Comparison of ENCODE assay signal across 8 cellular contexts in genomic region chr2:233854241-233854981, GRCh38. TPM values are rescaled to one million over a fixed set of nuclear protein-coding genes. Genes with fewer than 3 reads are reported as not detected.
DNase-seq lines count a peak whose midpoint lies in the region; ATAC-seq and TF ChIP-seq lines count a peak whose summit lies in the region.

TSS of gene HJURP (minus strand) at chr2:233854535. CDS start at chr2:233854500, 35 bp downstream.

- H3K4me1 Mint-ChIP-seq in activated T-helper 1 cell treated with anti-CD3 and anti-CD28 coated beads, Interleukin-12 subunit alpha, Interleukin-12 subunit beta, Interleukin-2, Interleukin-4 antibody, amounts not matched to agents 30 ng/mL and 10 ng/mL and 1 ng/mL, durations not matched to agents 14 hours and 24 hours and 36 hours (ENCODE audit: low read depth): peaks cover 63% of the 10 kb centered on the region
- H3K4me1 Mint-ChIP-seq in natural killer cell treated with Interleukin-12 subunit alpha and Interleukin-12 subunit beta and Interleukin-15 and Interleukin-18, amount 100 ng/mL, for 72 hours (ENCODE audit: low read depth in 2 of 2): peaks cover 16 to 25% of the 10 kb centered on the region in 2 donors

- H3K4me3 Mint-ChIP-seq in activated T-helper 1 cell treated with anti-CD3 and anti-CD28 coated beads, Interleukin-12 subunit alpha, Interleukin-12 subunit beta, Interleukin-2, Interleukin-4 antibody, amounts not matched to agents 30 ng/mL and 10 ng/mL and 1 ng/mL, durations not matched to agents 14 hours and 24 hours and 36 hours: peak within 1 kb of the TSS; percentile 94
- peak within 1 kb of the TSS; percentile 91 for H3K4me3 Mint-ChIP-seq in natural killer cell treated with Interleukin-12 subunit alpha and Interleukin-12 subunit beta and Interleukin-15 and Interleukin-18, amount 100 ng/mL, for 72 hours

- no peaks in the 10 kb centered on the region for H3K9me3 Mint-ChIP-seq in activated T-helper 1 cell treated with anti-CD3 and anti-CD28 coated beads, Interleukin-12 subunit alpha, Interleukin-12 subunit beta, Interleukin-2, Interleukin-4 antibody, amounts not matched to agents 30 ng/mL and 10 ng/mL and 1 ng/mL, durations not matched to agents 14 hours and 24 hours and 36 hours
- H3K9me3 Mint-ChIP-seq in natural killer cell treated with Interleukin-12 subunit alpha and Interleukin-12 subunit beta and Interleukin-15 and Interleukin-18, amount 100 ng/mL, for 72 hours: no peaks in the 10 kb centered on the region

- H3K27ac Mint-ChIP-seq in activated T-helper 1 cell treated with anti-CD3 and anti-CD28 coated beads, Interleukin-12 subunit alpha, Interleukin-12 subunit beta, Interleukin-2, Interleukin-4 antibody, amounts not matched to agents 30 ng/mL and 10 ng/mL and 1 ng/mL, durations not matched to agents 14 hours and 24 hours and 36 hours: peak within 1 kb of the TSS; percentile 97
- H3K27ac Mint-ChIP-seq in natural killer cell treated with Interleukin-12 subunit alpha and Interleukin-12 subunit beta and Interleukin-15 and Interleukin-18, amount 100 ng/mL, for 72 hours: peak within 1 kb of the TSS; percentile 92 to 95

- peak within 1 kb of the TSS; percentile 81 for H3K4me3 ChIP-seq in LNCaP clone FGC (ENCODE audit: low read depth, low read length)
- H3K4me3 ChIP-seq in fibroblast of mammary gland (ENCODE audit: control insufficient read depth, low read depth, low read length): peak within 1 kb of the TSS; percentile 88

- ATAC-seq in natural killer cell treated with Interleukin-12 subunit alpha and Interleukin-12 subunit beta and Interleukin-15 and Interleukin-18, amount 100 ng/mL, for 72 hours: peak; percentile 97 to 99

- H3K36me3 Mint-ChIP-seq in activated T-helper 1 cell treated with anti-CD3 and anti-CD28 coated beads, Interleukin-12 subunit alpha, Interleukin-12 subunit beta, Interleukin-2, Interleukin-4 antibody, amounts not matched to agents 30 ng/mL and 10 ng/mL and 1 ng/mL, durations not matched to agents 14 hours and 24 hours and 36 hours (ENCODE audit: low read depth): peaks cover 22% of the 10 kb centered on the region
- peaks cover 11% of the 10 kb centered on the region for H3K36me3 Mint-ChIP-seq in natural killer cell treated with Interleukin-12 subunit alpha and Interleukin-12 subunit beta and Interleukin-15 and Interleukin-18, amount 100 ng/mL, for 72 hours

- intact Hi-C loops in activated T-helper 1 cell treated with anti-CD3 and anti-CD28 coated beads, Interleukin-12 subunit alpha, Interleukin-12 subunit beta, Interleukin-2, Interleukin-4 antibody, amounts not matched to agents 30 ng/mL and 10 ng/mL and 1 ng/mL, durations not matched to agents 14 hours and 24 hours and 36 hours (cut with micrococcal nuclease): loop anchor here (1.0 to 10.0 kb wide), 7 partner anchors 14 to 1300 kb away; partner anchors contain the start of genes ATG16L1, EIF4E2, GIGYF2 and MSL3B

- TF ChIP-seq CTCF in LNCaP clone FGC (IDR thresholded peaks at IDR 0.05; ENCODE audit: control insufficient read depth, extremely low read depth, insufficient read depth) (no peak), fibroblast of mammary gland (conservative IDR thresholded peaks at IDR 0.05; ENCODE audit: control insufficient read depth, insufficient read depth, low read depth, low read length) (no peak)

- DNase-seq in EL (peak; percentile 98), H4 (ENCODE audit: low spot score) (peak; percentile 95), LNCaP clone FGC (ENCODE audit: low read depth) (peak; percentile 85), RPMI8226 (peak; percentile 93), fibroblast of mammary gland (ENCODE audit: low read depth) (peak; percentile 94)
- DNase-seq in activated T-helper 1 cell treated with anti-CD3 and anti-CD28 coated beads, Interleukin-12 subunit alpha, Interleukin-12 subunit beta, Interleukin-2, Interleukin-4 antibody, amounts not matched to agents 30 ng/mL and 10 ng/mL and 1 ng/mL, durations not matched to agents 14 hours and 24 hours and 36 hours (ENCODE audit: low spot score): peak; percentile 95
- DNase-seq in natural killer cell treated with Interleukin-12 subunit alpha and Interleukin-12 subunit beta and Interleukin-15 and Interleukin-18, amount 100 ng/mL, for 72 hours (ENCODE audit: low spot score): peak; percentile 95
- DNase-seq in stimulated activated naive CD4-positive, alpha-beta T cell treated with Interleukin-2 at 50 U/mL for 16 hours (lab: John Stamatoyannopoulos, UW): peak; percentile 89

- H3K27me3 Mint-ChIP-seq in activated T-helper 1 cell treated with anti-CD3 and anti-CD28 coated beads, Interleukin-12 subunit alpha, Interleukin-12 subunit beta, Interleukin-2, Interleukin-4 antibody, amounts not matched to agents 30 ng/mL and 10 ng/mL and 1 ng/mL, durations not matched to agents 14 hours and 24 hours and 36 hours (ENCODE audit: insufficient read depth): no peaks in the 10 kb centered on the region
- H3K27me3 Mint-ChIP-seq in natural killer cell treated with Interleukin-12 subunit alpha and Interleukin-12 subunit beta and Interleukin-15 and Interleukin-18, amount 100 ng/mL, for 72 hours: no peaks in the 10 kb centered on the region

RNA-seq across cellular contexts. Expression of gene HJURP, which starts in this region (rescaled TPM):
- total RNA-seq in H4 (2014; rRNA removed; shearing (Covaris generic)): 83.4 and 105 TPM in 2 replicates
- 38.2 and 40.4 TPM in 2 replicates for total RNA-seq in activated T-helper 1 cell treated with anti-CD3 and anti-CD28 coated beads, Interleukin-12 subunit alpha, Interleukin-12 subunit beta, Interleukin-2, Interleukin-4 antibody, amounts not matched to agents 30 ng/mL and 10 ng/mL and 1 ng/mL, durations not matched to agents 14 hours and 24 hours and 36 hours
- 10 to 100 TPM; 35.6 to 76.6 TPM for total RNA-seq in natural killer cell treated with Interleukin-12 subunit alpha and Interleukin-12 subunit beta and Interleukin-15 and Interleukin-18, amount 100 ng/mL, for 72 hours

Comparison
In these comparisons a context has a peak if more than half of its experiments do, and no peak if none do; other contexts are left out.
1. Peak in every context shown above with its lines: DNase-seq, ATAC-seq and H3K4me3 ChIP-seq.